In genomic region chr4:44446191-44446590, GRCh38 we compare ENCODE assay signal across 12 cellular contexts. TPM values are rescaled to one million over a fixed set of nuclear protein-coding genes. Genes with fewer than 3 reads are reported as not detected.
DNase-seq lines count a peak whose midpoint lies in the region; ATAC-seq, FAIRE-seq and TF ChIP-seq lines count a peak whose summit lies in the region.
"Had no signal": no experiment of that assay in that cellular context is flagged by ENCODE, and none has a peak within 500 bp of the region (broad histone marks: within the 10 kb centered on the region; RNA-seq: fewer than 3 reads in every experiment).

No MANE protein-coding gene starts in this region.

- no peak for TF ChIP-seq CTCF in mammary epithelial cell (conservative IDR thresholded peaks at IDR 0.05 in 1 of 2, IDR thresholded peaks at IDR 0.05 in 1 of 2; ENCODE audit: extremely low read depth in 1 of 2, insufficient read depth in 1 of 2, low read depth in 1 of 2, low read length in 2 of 2)
- TF ChIP-seq CTCF in kidney (IDR thresholded peaks at IDR 0.05; ENCODE audit: borderline replicate concordance, extremely low read depth, insufficient read depth), result no peak

- H3K27me3 ChIP-seq in mammary epithelial cell (ENCODE audit: insufficient read depth, low read length) (peaks cover 35% of the 10 kb centered on the region), skeletal muscle satellite cell (ENCODE audit: control insufficient read depth, insufficient read depth, low read length) (peaks cover 28% of the 10 kb centered on the region)

- H3K9me3 ChIP-seq in mammary epithelial cell (replicated peaks; ENCODE audit: insufficient read depth, low read length) (no peaks in the 10 kb centered on the region), kidney (ENCODE audit: control insufficient read depth in 1 of 2, low read length in 2 of 2) (no peaks in the 10 kb centered on the region), skeletal muscle satellite cell (replicated peaks; ENCODE audit: low read length) (no peaks in the 10 kb centered on the region)
- H3K9me3 ChIP-seq: SK-N-SH had no signal

- CTCF ChIA-PET in mammary epithelial cell (lab: Charles Lee; ENCODE audit: low non-redundant PET), result no interaction called here

- FAIRE-seq in kidney (lab: Jason Lieb, UNC), result no peak

- no peak overlapping the region for H3K4me2 ChIP-seq in mammary epithelial cell (ENCODE audit: insufficient read depth, low read depth, low read length)
- peak overlapping the region; percentile 98 for H3K4me2 ChIP-seq in skeletal muscle satellite cell (ENCODE audit: low read length)
- H3K4me2 ChIP-seq: SK-N-SH had no signal

- no peaks in the 10 kb centered on the region for H3K79me2 ChIP-seq in mammary epithelial cell (ENCODE audit: insufficient read depth, low read length)

- H3K36me3 ChIP-seq in mammary epithelial cell (ENCODE audit: insufficient read depth, low read length) (no peaks in the 10 kb centered on the region), kidney (ENCODE audit: control insufficient read depth in 1 of 2, insufficient read depth in 2 of 2, low read length in 2 of 2) (no peaks in the 10 kb centered on the region), skeletal muscle satellite cell (ENCODE audit: insufficient read depth, low read length) (no peaks in the 10 kb centered on the region)

- H4K20me1 ChIP-seq in mammary epithelial cell (ENCODE audit: insufficient read depth, low read length), result no peaks in the 10 kb centered on the region

- WGBS in mammary epithelial cell (ENCODE audit: low coverage, missing lambda C conversion rate), result 6% methylated on average over 4 of the region's 4 CpGs

- H3K9ac ChIP-seq in mammary epithelial cell (ENCODE audit: insufficient read depth, low read length) (no peak overlapping the region), kidney (ENCODE audit: low read length in 2 of 2) (no peak overlapping the region), skeletal muscle satellite cell (ENCODE audit: low read depth, low read length) (peak overlapping the region; percentile 74)
- H3K9ac ChIP-seq: SK-N-SH had no signal

- H3K27ac ChIP-seq in mammary epithelial cell (ENCODE audit: insufficient read depth, low read depth, low read length) (no peak overlapping the region), kidney (ENCODE audit: low read depth in 2 of 2, low read length in 2 of 2) (no peak overlapping the region)

- peaks cover 15% of the 10 kb centered on the region for H3K4me1 ChIP-seq in mammary epithelial cell (ENCODE audit: insufficient read depth, low read length)
- peaks cover 0 to 4% of the 10 kb centered on the region in 2 donors for H3K4me1 ChIP-seq in kidney (ENCODE audit: control insufficient read depth in 1 of 2, insufficient read depth in 1 of 2, low read depth in 1 of 2, low read length in 2 of 2)
- H3K4me1 ChIP-seq in skeletal muscle satellite cell (ENCODE audit: control insufficient read depth, insufficient read depth, low read length), result peaks cover 3% of the 10 kb centered on the region

- peak; percentile 35 for DNase-seq in NCI-H446 treated with DMSO at 0.1 percent for 48 hours (lab: John Stamatoyannopoulos, UW)
- no peak for DNase-seq in mammary epithelial cell
- DNase-seq in kidney, result no peak
- no peak for DNase-seq in stimulated activated CD4-positive, alpha-beta T cell treated with anti-CD3 and anti-CD28 coated beads, Interleukin-4, amount 100 ng/mL, for 24 hours
- no peak for DNase-seq in HuH-7.5 (ENCODE audit: low spot score)
- DNase-seq: activated T-cell treated with anti-CD3 and anti-CD28 coated beads, Interleukin-2, amount 50 U/mL, for 24 hours; NCI-H1694 had no signal

- peak overlapping the region; percentile 5 for H2AFZ ChIP-seq in mammary epithelial cell (ENCODE audit: low read depth, low read length)

- no peak for ATAC-seq in HG03025 (IDR thresholded peaks at IDR 0.05; ENCODE audit: low FRiP score, unreplicated experiment)

- no TSS peak for BruUV-seq in mammary epithelial cell (replicated peaks; lab: Mats Ljungman, UMichigan)

- dilution Hi-C loops in mammary epithelial cell (cut with HindIII; ENCODE audit: low sequenced_read_pairs), result no loop called here

- H3K4me3 ChIP-seq in mammary epithelial cell (replicated peaks in 1 of 3; ENCODE audit: insufficient read depth in 1 of 3, low read depth in 2 of 3, low read length in 3 of 3) (no peak overlapping the region), kidney (ENCODE audit: low read length in 2 of 2) (peak overlapping the region; percentile 57 to 82), skeletal muscle satellite cell (ENCODE audit: low read length) (peak overlapping the region; percentile 78)
- H3K4me3 ChIP-seq: lung had no signal

- in situ Hi-C loops in mammary epithelial cell (cut with MboI; ENCODE audit: low sequenced_read_pairs in 2 of 2), result no loop called here

- intact Hi-C loops in mammary epithelial cell (cut with micrococcal nuclease), result loop anchor here (5.0 to 10.0 kb wide), 2 partner anchors 46 to 109 kb away; no protein-coding TSS in a partner anchor
- intact Hi-C loops in kidney (cut with DNase I), result no loop called here

RNA-seq across cellular contexts. Expression of gene KCTD8, which starts 2.4 kb away (rescaled TPM):
- total RNA-seq in mammary epithelial cell (not detected), kidney (1.3 TPM)
- polyA plus RNA-seq in mammary epithelial cell (0.15 TPM), kidney (ENCODE audit: insufficient read depth, low read depth, low replicate concordance) (0.62 TPM)
- polyA minus RNA-seq in mammary epithelial cell, result not detected
- 0.25 and 0.44 TPM in 2 replicates for total RNA-seq in skeletal muscle satellite cell (2012; rRNA removed)
- polyA plus RNA-seq: BJ, SK-N-SH had no signal

Comparison
In these comparisons a context has a peak if more than half of its experiments do, and no peak if none do; other contexts are left out.
1. H3K4me3 ChIP-seq: peak in kidney (2 of 2) and skeletal muscle satellite cell (single experiment); none in mammary epithelial cell (0 of 3).